ENCODE assay signal across 8 cellular contexts in genomic region chr3:157136647-157137387, GRCh38. TPM values are rescaled to one million over a fixed set of nuclear protein-coding genes. Genes with fewer than 3 reads are reported as not detected.
DNase-seq lines count a peak whose midpoint lies in the region; ATAC-seq and TF ChIP-seq lines count a peak whose summit lies in the region.

No MANE protein-coding gene starts in this region.

- DNase-seq in MV-4-11 (lab: John Stamatoyannopoulos, UW) (peak; percentile 24), retinal pigment epithelial cell (ENCODE audit: low read depth) (peak; percentile 75), NCI-H345 (lab: John Stamatoyannopoulos, UW) (no peak), OCI-LY7 (ENCODE audit: low spot score) (no peak), HUDEP-2 (lab: John Stamatoyannopoulos, UW; ENCODE audit: unreplicated experiment in 76 of 76) (no peak)

- H3K27ac ChIP-seq in OCI-LY7 (ENCODE audit: low read depth, low read length, poor library complexity, severe bottlenecking), result no peak overlapping the region

- peaks cover 11% of the 10 kb centered on the region for H3K4me1 ChIP-seq in OCI-LY7 (ENCODE audit: insufficient read depth, low read length, poor library complexity, severe bottlenecking)

- H3K4me3 ChIP-seq in retinal pigment epithelial cell (ENCODE audit: low read length), result no peak overlapping the region
- no peak overlapping the region for H3K4me3 ChIP-seq in OCI-LY7 (ENCODE audit: low read depth, low read length, poor library complexity, severe bottlenecking)

- no peaks in the 10 kb centered on the region for H3K9me2 ChIP-seq in OCI-LY7 (ENCODE audit: insufficient read depth, low read length)

- H2AFZ ChIP-seq in OCI-LY7 (ENCODE audit: low read length), result no peak overlapping the region

- H3K79me2 ChIP-seq in OCI-LY7 (ENCODE audit: insufficient read depth, low read depth, low read length), result no peaks in the 10 kb centered on the region

- ATAC-seq in GM19395 (IDR thresholded peaks at IDR 0.05; ENCODE audit: unreplicated experiment) (peak; percentile 21), esophagus mucosa (peak; percentile 73), GM18502 (IDR thresholded peaks at IDR 0.05; ENCODE audit: poor library complexity, unreplicated experiment) (no peak)

- H3K36me3 ChIP-seq in OCI-LY7 (ENCODE audit: insufficient read depth, low read length), result no peaks in the 10 kb centered on the region

- H3K4me2 ChIP-seq in OCI-LY7 (ENCODE audit: low read length), result no peak overlapping the region

- CTCF ChIA-PET in OCI-LY7 (lab: Charles Lee; ENCODE audit: unreplicated experiment), result interaction anchor here (0.8 to 2.0 kb wide), 5 partner anchors 12 to 74 kb away, joined by 3 to 9 read pairs (median 5); no protein-coding TSS in a partner anchor

- TF ChIP-seq CTCF in retinal pigment epithelial cell (conservative IDR thresholded peaks at IDR 0.05; ENCODE audit: low read depth, low read length), result no peak
- TF ChIP-seq CTCF in OCI-LY7 (conservative IDR thresholded peaks at IDR 0.05; ENCODE audit: low read length), result no peak

- no TSS peak for BruUV-seq in OCI-LY7 (replicated peaks; lab: Mats Ljungman, UMichigan)

- H3K9me3 ChIP-seq in OCI-LY7 (ENCODE audit: low read length), result no peaks in the 10 kb centered on the region

- POLR2A ChIA-PET in OCI-LY7 (lab: Charles Lee), result interaction anchor here (1.0 to 4.3 kb wide), 6 partner anchors 14 to 535 kb away, joined by 3 to 23 read pairs (median 4); partner anchors contain the start of gene CCNL1

- H4K20me1 ChIP-seq in OCI-LY7 (ENCODE audit: insufficient read depth, low read length), result no peaks in the 10 kb centered on the region

- intact Hi-C loops in OCI-LY7 (cut with micrococcal nuclease; ENCODE audit: unreplicated experiment), result loop anchor here (2.0 kb wide), 1 partner anchor 986 kb away; no protein-coding TSS in a partner anchor

RNA-seq across cellular contexts. Expression of gene CCNL1, which starts 23.1 kb away (rescaled TPM):
- total RNA-seq in esophagus mucosa (59.5 TPM), OCI-LY7 (2022) (158 and 190 TPM in 2 replicates)
- 221 and 280 TPM in 2 replicates for total RNA-seq in OCI-LY7 (2014; rRNA removed; shearing (Covaris generic))

Comparison
In these comparisons a context has a peak if more than half of its experiments do, and no peak if none do; other contexts are left out.
1. DNase-seq: peak in MV-4-11 (single experiment) and retinal pigment epithelial cell (single experiment); none in NCI-H345 (single experiment), OCI-LY7 (single experiment) and HUDEP-2 (0 of 76).